8 cellular contexts compared by ENCODE assay signal in genomic region chr11:66467034-66467659, GRCh38. TPM values are rescaled to one million over a fixed set of nuclear protein-coding genes. Genes with fewer than 3 reads are reported as not detected.
A peak's percentile ranks its signal among the peaks of the same experiment; 100 is the strongest.
DNase-seq lines count a peak whose midpoint lies in the region; ATAC-seq, FAIRE-seq and TF ChIP-seq lines count a peak whose summit lies in the region.

No MANE protein-coding gene starts in this region.

- intact Hi-C loops in GM12878 (cut with micrococcal nuclease; ENCODE audit: unreplicated experiment), result no loop called here

- H4K20me1 ChIP-seq in GM12878 (ENCODE audit: control insufficient read depth, insufficient read depth) (no peaks in the 10 kb centered on the region), keratinocyte (ENCODE audit: control insufficient read depth, extremely low read depth, insufficient read depth, low read length) (no peaks in the 10 kb centered on the region)

- in situ Hi-C loops in GM12878 (cut with MboI), result no loop called here

- FAIRE-seq in GM12878 (lab: Jason Lieb, UNC), result no peak
- FAIRE-seq in keratinocyte (lab: Jason Lieb, UNC), result no peak

- peak in 2 of 3 experiments; percentile 28 to 40; a peak in 3 of 6 replicates for TF ChIP-seq CTCF in GM12878 (IDR thresholded peaks at IDR 0.05 in 2 of 3, conservative IDR thresholded peaks at IDR 0.05 in 1 of 3; ENCODE audit: control insufficient read depth in 2 of 3, extremely low read depth in 1 of 3, insufficient read depth in 1 of 3, low read depth in 3 of 3, low read length in 3 of 3)
- peak in 2 of 3 experiments; percentile 14 to 38 for TF ChIP-seq CTCF in keratinocyte (optimal IDR thresholded peaks at IDR 0.05 in 1 of 3, IDR thresholded peaks at IDR 0.05 in 1 of 3, conservative IDR thresholded peaks at IDR 0.05 in 1 of 3; ENCODE audit: extremely low read depth in 1 of 3, insufficient read depth in 2 of 3, low read length in 3 of 3)

- H3K9ac ChIP-seq in GM12878 (ENCODE audit: control insufficient read depth, insufficient read depth, low read length), result peak overlapping the region; percentile 46
- H3K9ac ChIP-seq in keratinocyte (ENCODE audit: control insufficient read depth, extremely low read depth, insufficient read depth, low read length), result peak overlapping the region; percentile 73

- H3K27ac ChIP-seq in GM12878 (ENCODE audit: control insufficient read depth, insufficient read depth) (no peak overlapping the region), keratinocyte (ENCODE audit: control insufficient read depth, insufficient read depth, low read length) (no peak overlapping the region)

- no peak for TF ChIP-seq RAD21 in GM12878 (IDR thresholded peaks at IDR 0.05; ENCODE audit: insufficient read depth, low read depth, low read length)

- H3K4me3 ChIP-seq in GM12878, result peak overlapping the region; percentile 69; the same call in 1 of the 2 replicates
- peak overlapping the region; percentile 52 to 83 (median 73) for H3K4me3 ChIP-seq in keratinocyte (ENCODE audit: control insufficient read depth in 2 of 3, extremely low read depth in 1 of 3, insufficient read depth in 2 of 3, low read depth in 1 of 3, low read length in 3 of 3)

- peak; percentile 39 for ATAC-seq in GM12878

- SMC1A ChIA-PET in GM12878 (lab: Charles Lee; ENCODE audit: uncharacterized antibody, unreplicated experiment), result interaction anchor here (1.0 kb wide), 1 partner anchor 211 kb away, joined by 6 read pairs; the partner anchor contains the start of gene RBM4B

- POLR2A ChIA-PET in GM12878 (lab: Charles Lee), result interaction anchor here (0.5 to 2.7 kb wide), 11 partner anchors 12 to 378 kb away, joined by 3 to 13 read pairs (median 4); partner anchors contain the start of genes ACTN3, DPP3, MRPL11 and RBM14

- H3K9me3 ChIP-seq in GM12878 (replicated peaks; ENCODE audit: control insufficient read depth, insufficient read depth, low read length) (no peaks in the 10 kb centered on the region; the same call in 2 of the 3 replicates), keratinocyte (ENCODE audit: control insufficient read depth, low read depth, low read length) (no peaks in the 10 kb centered on the region)

- TF ChIP-seq POLR2A in GM12878 (IDR thresholded peaks at IDR 0.05; ENCODE audit: low read depth, low read length), result no peak

- H2AFZ ChIP-seq in GM12878 (ENCODE audit: control insufficient read depth, low read depth, low read length), result peak overlapping the region; percentile 46
- H2AFZ ChIP-seq in keratinocyte (ENCODE audit: control insufficient read depth, low read length), result peak overlapping the region; percentile 30

- H3K27me3 ChIP-seq in GM12878 (replicated peaks in 1 of 2; ENCODE audit: control insufficient read depth in 2 of 2, insufficient read depth in 2 of 2, low read length in 1 of 2) (no peaks in the 10 kb centered on the region), keratinocyte (ENCODE audit: control insufficient read depth, extremely low read depth, insufficient read depth, low read length) (no peaks in the 10 kb centered on the region)

- CTCF ChIA-PET in GM12878 (lab: Yijun Ruan, JAX), result interaction anchor here (0.6 to 4.5 kb wide), 9 partner anchors 12 to 214 kb away, joined by 3 to 46 read pairs (median 3); partner anchors contain the start of genes DPP3, MRPL11 and RBM4B

- dilution Hi-C loops in keratinocyte (cut with MboI; ENCODE audit: extremely low pct_ligation_motif_present, low sequenced_read_pairs), result no loop called here

- no peaks in the 10 kb centered on the region for H3K79me2 ChIP-seq in GM12878 (ENCODE audit: control insufficient read depth, insufficient read depth, low read length)
- H3K79me2 ChIP-seq in keratinocyte (ENCODE audit: control insufficient read depth, insufficient read depth, low read length), result no peaks in the 10 kb centered on the region

- BruUV-seq in GM12878 (replicated peaks; lab: Mats Ljungman, UMichigan), result no TSS peak

- no peak for TF ChIP-seq EP300 in GM12878 (IDR thresholded peaks at IDR 0.05; ENCODE audit: borderline replicate concordance in 1 of 2, control insufficient read depth in 1 of 2, low read depth in 2 of 2, low read length in 2 of 2)

- H3K4me1 ChIP-seq in GM12878 (ENCODE audit: control insufficient read depth, insufficient read depth, low read length) (peaks cover 14% of the 10 kb centered on the region), keratinocyte (ENCODE audit: control insufficient read depth, extremely low read depth, insufficient read depth, low read length) (peaks cover 7% of the 10 kb centered on the region)

- RAD21 ChIA-PET in GM12878 (lab: Charles Lee; ENCODE audit: unreplicated experiment), result interaction anchor here (0.9 to 1.5 kb wide), 11 partner anchors 9 to 211 kb away, joined by 3 to 19 read pairs (median 6); partner anchors contain the start of genes ACTN3, DPP3, MRPL11 and RBM4B

- peak; percentile 60 for DNase-seq in activated CD4-positive, alpha-beta T cell treated with anti-CD3 and anti-CD28 coated beads for 48 hours
- DNase-seq in activated CD4-positive, alpha-beta T cell treated with anti-CD3 and anti-CD28 coated beads for 4 hours, result no peak
- DNase-seq in GOT3 (lab: John Stamatoyannopoulos, UW), result peak; percentile 67
- DNase-seq in NCI-H146 treated with DMSO at 0.1 percent for 48 hours (lab: John Stamatoyannopoulos, UW; ENCODE audit: unreplicated experiment), result peak; percentile 10
- no peak for DNase-seq in GM12878 (ENCODE audit: low read depth, low spot score)
- DNase-seq in keratinocyte (ENCODE audit: low read depth, low spot score), result no peak
- DNase-seq in stimulated activated CD4-positive, alpha-beta T cell treated with anti-CD3 and anti-CD28 coated beads, Interleukin-4, amount 100 ng/mL, for 48 hours (ENCODE audit: low read depth in 2 of 2), result peak; percentile 30 to 31
- DNase-seq in superior temporal gyrus (ENCODE audit: extremely low spot score), result no peak

- H3K36me3 ChIP-seq in GM12878 (ENCODE audit: control insufficient read depth in 2 of 2, insufficient read depth in 2 of 2, low read length in 1 of 2) (no peaks in the 10 kb centered on the region), keratinocyte (ENCODE audit: control insufficient read depth in 2 of 2, extremely low read depth in 1 of 2, insufficient read depth in 2 of 2, low read length in 2 of 2) (peaks cover 0 to 9% of the 10 kb centered on the region in 2 experiments)

- peak overlapping the region; percentile 66 for H3K4me2 ChIP-seq in GM12878 (ENCODE audit: control insufficient read depth, insufficient read depth)
- peak overlapping the region; percentile 90 for H3K4me2 ChIP-seq in keratinocyte (ENCODE audit: control insufficient read depth, extremely low read depth, insufficient read depth, low read depth, low read length)

- no peaks in the 10 kb centered on the region for H3K9me1 ChIP-seq in keratinocyte (ENCODE audit: control insufficient read depth, extremely low read depth, insufficient read depth, low read length)

- WGBS in GM12878 (ENCODE audit: insufficient coverage, insufficient replicate concordance, low lambda C conversion rate, missing lambda C conversion rate), result 5% methylated on average over 38 of the region's 72 CpGs

RNA-seq across cellular contexts. Expression of gene PELI3, which starts 0.4 kb away (rescaled TPM):
- 28.8 and 30.6 TPM in 2 replicates for total RNA-seq in GM12878 (2013; cell fraction: nucleolus; rRNA removed)
- total RNA-seq in GM12878 (2014; rRNA removed), result 0.98 and 1.1 TPM in 2 replicates
- total RNA-seq in GM12878 (2014; rRNA removed; fragmentation: Illumina TruSeq; extraction: Trizol), result 0.54 and 0.97 TPM in 2 replicates
- total RNA-seq in GM12878 (2021), result 1.5 and 1.8 TPM in 2 replicates
- 0.49 TPM for polyA plus RNA-seq in GM12878 (2011; ENCODE audit: low read depth)
- 0.66 and 1.0 TPM in 2 replicates for polyA plus RNA-seq in GM12878 (2011; rRNA removed)
- polyA plus RNA-seq in GM12878 (2011; cell fraction: cytosol; rRNA removed), result 1.4 and 1.7 TPM in 2 replicates
- polyA plus RNA-seq in GM12878 (2011; cell fraction: nucleus; rRNA removed), result 2.5 and 3.1 TPM in 2 replicates
- polyA plus RNA-seq in GM12878 (2012), result 1.6 and 1.7 TPM in 2 replicates
- polyA plus RNA-seq in GM12878 (2014; fragmentation: Illumina TruSeq; extraction: Trizol), result 0.21 and 0.29 TPM in 2 replicates
- polyA plus RNA-seq in GM12878 (2014; fragmentation: Nextera tagmentation; extraction: Ambion mirVana), result under 1 TPM; 0.14 to 0.20 TPM
- 0.86 and 1.1 TPM in 2 replicates for polyA plus RNA-seq in GM12878 (2014; rRNA removed)
- polyA plus RNA-seq in GM12878 (2016; fragmentation: Nextera tagmentation; extraction: Ambion mirVana), result under 1 TPM; 0.53 to 0.78 TPM
- 1.8 and 3.2 TPM in 2 replicates for polyA minus RNA-seq in GM12878 (2011; rRNA and poly(A)+ RNA removed)
- 0.52 and 0.80 TPM in 2 replicates for polyA minus RNA-seq in GM12878 (2011; cell fraction: cytosol; rRNA and poly(A)+ RNA removed)
- polyA minus RNA-seq in GM12878 (2011; cell fraction: nucleus; rRNA and poly(A)+ RNA removed), result 3.7 and 4.9 TPM in 2 replicates
- polyA plus RNA-seq in keratinocyte, result 2.1 to 3.2 TPM (median 2.8 TPM) in 3 replicates
- 0.54 TPM for polyA plus RNA-seq in keratinocyte (2011; ENCODE audit: low read depth)
- polyA plus RNA-seq in keratinocyte (2011; cell fraction: cytosol; rRNA removed), result 1.8 and 3.8 TPM in 2 replicates
- polyA plus RNA-seq in keratinocyte (2011; cell fraction: nucleus; rRNA removed), result 3.4 and 4.2 TPM in 2 replicates
- 2.3 and 4.7 TPM in 2 replicates for polyA plus RNA-seq in keratinocyte (2012; ENCODE audit: low replicate concordance)
- polyA minus RNA-seq in keratinocyte, result 7.0 to 13.1 TPM (median 7.2 TPM) in 3 replicates
- polyA minus RNA-seq in keratinocyte (2011; cell fraction: cytosol; rRNA and poly(A)+ RNA removed), result 5.2 TPM
- polyA minus RNA-seq in keratinocyte (2011; cell fraction: nucleus; rRNA and poly(A)+ RNA removed), result 4.2 and 4.5 TPM in 2 replicates

RNA-seq across cellular contexts. Expression of gene DPP3, which starts 13.1 kb away (rescaled TPM):
- 39.3 and 49.1 TPM in 2 replicates for total RNA-seq in GM12878 (2013; cell fraction: nucleolus; rRNA removed)
- total RNA-seq in GM12878 (2014; rRNA removed), result 114 and 117 TPM in 2 replicates
- 44.6 and 47.9 TPM in 2 replicates for total RNA-seq in GM12878 (2014; rRNA removed; fragmentation: Illumina TruSeq; extraction: Trizol)
- total RNA-seq in GM12878 (2021), result 86.4 and 102 TPM in 2 replicates
- 14.1 TPM for polyA plus RNA-seq in GM12878 (2011; ENCODE audit: low read depth)
- 34.9 and 73.1 TPM in 2 replicates for polyA plus RNA-seq in GM12878 (2011; rRNA removed)
- 68.1 and 103 TPM in 2 replicates for polyA plus RNA-seq in GM12878 (2011; cell fraction: cytosol; rRNA removed)
- 162 and 230 TPM in 2 replicates for polyA plus RNA-seq in GM12878 (2011; cell fraction: nucleus; rRNA removed)
- polyA plus RNA-seq in GM12878 (2012), result 37.5 and 47.0 TPM in 2 replicates
- polyA plus RNA-seq in GM12878 (2014; fragmentation: Illumina TruSeq; extraction: Trizol), result 33.5 and 51.2 TPM in 2 replicates
- polyA plus RNA-seq in GM12878 (2014; fragmentation: Nextera tagmentation; extraction: Ambion mirVana), result 1 to 10 TPM; 6.0 to 6.3 TPM
- polyA plus RNA-seq in GM12878 (2014; rRNA removed), result 79.7 and 83.1 TPM in 2 replicates
- polyA plus RNA-seq in GM12878 (2016; fragmentation: Nextera tagmentation; extraction: Ambion mirVana), result 10 to 100 TPM; 85.6 to 95.7 TPM
- 107 and 194 TPM in 2 replicates for polyA minus RNA-seq in GM12878 (2011; rRNA and poly(A)+ RNA removed)
- 88.1 and 98.5 TPM in 2 replicates for polyA minus RNA-seq in GM12878 (2011; cell fraction: cytosol; rRNA and poly(A)+ RNA removed)
- polyA minus RNA-seq in GM12878 (2011; cell fraction: nucleus; rRNA and poly(A)+ RNA removed), result 75.1 and 117 TPM in 2 replicates
- 57.9 to 75.1 TPM (median 64.5 TPM) in 3 replicates for polyA plus RNA-seq in keratinocyte
- polyA plus RNA-seq in keratinocyte (2011; ENCODE audit: low read depth), result 59.0 TPM
- polyA plus RNA-seq in keratinocyte (2011; cell fraction: cytosol; rRNA removed), result 53.7 and 69.8 TPM in 2 replicates
- 90.6 and 102 TPM in 2 replicates for polyA plus RNA-seq in keratinocyte (2011; cell fraction: nucleus; rRNA removed)
- 27.0 and 82.3 TPM in 2 replicates for polyA plus RNA-seq in keratinocyte (2012; ENCODE audit: low replicate concordance)
- 94.3 to 165 TPM (median 114 TPM) in 3 replicates for polyA minus RNA-seq in keratinocyte
- polyA minus RNA-seq in keratinocyte (2011; cell fraction: cytosol; rRNA and poly(A)+ RNA removed), result 117 TPM
- polyA minus RNA-seq in keratinocyte (2011; cell fraction: nucleus; rRNA and poly(A)+ RNA removed), result 59.6 and 76.9 TPM in 2 replicates

RNA-seq across cellular contexts. Expression of gene MRPL11, which starts 28.5 kb away (rescaled TPM):
- total RNA-seq in GM12878 (2013; cell fraction: nucleolus; rRNA removed), result 7.5 and 9.0 TPM in 2 replicates
- total RNA-seq in GM12878 (2014; rRNA removed) (109 and 114 TPM in 2 replicates), GM12878 (2014; rRNA removed; fragmentation: Illumina TruSeq; extraction: Trizol) (62.0 and 76.2 TPM in 2 replicates), GM12878 (2021) (110 and 115 TPM in 2 replicates)
- polyA plus RNA-seq in GM12878 (2011; ENCODE audit: low read depth), result 76.1 TPM
- polyA plus RNA-seq in GM12878 (2011; rRNA removed) (95.8 and 108 TPM in 2 replicates), GM12878 (2014; fragmentation: Illumina TruSeq; extraction: Trizol) (61.9 and 87.0 TPM in 2 replicates), GM12878 (2014; fragmentation: Nextera tagmentation; extraction: Ambion mirVana) (10 to 100 TPM; 43.5 to 80.9 TPM), GM12878 (2014; rRNA removed) (161 and 178 TPM in 2 replicates), GM12878 (2016; fragmentation: Nextera tagmentation; extraction: Ambion mirVana) (100 to 1,000 TPM; 242 to 248 TPM), keratinocyte (31.1 to 51.7 TPM (median 43.9 TPM) in 3 replicates)
- 114 and 125 TPM in 2 replicates for polyA plus RNA-seq in GM12878 (2011; cell fraction: cytosol; rRNA removed)
- polyA plus RNA-seq in GM12878 (2011; cell fraction: nucleus; rRNA removed), result 57.9 and 60.2 TPM in 2 replicates
- 79.6 and 82.2 TPM in 2 replicates for polyA plus RNA-seq in GM12878 (2012)
- polyA minus RNA-seq in GM12878 (2011; rRNA and poly(A)+ RNA removed), result 30.4 and 48.3 TPM in 2 replicates
- 11.4 and 15.9 TPM in 2 replicates for polyA minus RNA-seq in GM12878 (2011; cell fraction: cytosol; rRNA and poly(A)+ RNA removed)
- polyA minus RNA-seq in GM12878 (2011; cell fraction: nucleus; rRNA and poly(A)+ RNA removed), result 3.3 and 3.5 TPM in 2 replicates
- polyA plus RNA-seq in keratinocyte (2011; ENCODE audit: low read depth), result 7.8 TPM
- polyA plus RNA-seq in keratinocyte (2011; cell fraction: cytosol; rRNA removed), result 36.9 and 38.3 TPM in 2 replicates
- 14.0 and 14.1 TPM in 2 replicates for polyA plus RNA-seq in keratinocyte (2011; cell fraction: nucleus; rRNA removed)
- 29.4 and 50.1 TPM in 2 replicates for polyA plus RNA-seq in keratinocyte (2012; ENCODE audit: low replicate concordance)
- polyA minus RNA-seq in keratinocyte, result 11.1 to 34.4 TPM (median 13.7 TPM) in 3 replicates
- polyA minus RNA-seq in keratinocyte (2011; cell fraction: cytosol; rRNA and poly(A)+ RNA removed), result 16.1 TPM
- 2.5 and 3.3 TPM in 2 replicates for polyA minus RNA-seq in keratinocyte (2011; cell fraction: nucleus; rRNA and poly(A)+ RNA removed)

RNA-seq across cellular contexts. Expression of gene BBS1, which starts 43.3 kb away (rescaled TPM):
- 122 and 129 TPM in 2 replicates for total RNA-seq in GM12878 (2013; cell fraction: nucleolus; rRNA removed)
- 9.0 and 10.7 TPM in 2 replicates for total RNA-seq in GM12878 (2014; rRNA removed)
- 6.5 TPM in 2 replicates for total RNA-seq in GM12878 (2014; rRNA removed; fragmentation: Illumina TruSeq; extraction: Trizol)
- total RNA-seq in GM12878 (2021), result 9.9 and 13.1 TPM in 2 replicates
- polyA plus RNA-seq in GM12878 (2011; ENCODE audit: low read depth), result 7.0 TPM
- 9.1 and 12.1 TPM in 2 replicates for polyA plus RNA-seq in GM12878 (2011; rRNA removed)
- 14.0 and 15.0 TPM in 2 replicates for polyA plus RNA-seq in GM12878 (2011; cell fraction: cytosol; rRNA removed)
- polyA plus RNA-seq in GM12878 (2011; cell fraction: nucleus; rRNA removed), result 48.4 and 50.1 TPM in 2 replicates
- 8.3 and 10.4 TPM in 2 replicates for polyA plus RNA-seq in GM12878 (2012)
- polyA plus RNA-seq in GM12878 (2014; fragmentation: Illumina TruSeq; extraction: Trizol), result 7.0 and 9.0 TPM in 2 replicates
- polyA plus RNA-seq in GM12878 (2014; fragmentation: Nextera tagmentation; extraction: Ambion mirVana), result 1 to 10 TPM; 2.5 to 3.1 TPM
- polyA plus RNA-seq in GM12878 (2014; rRNA removed), result 12.9 and 14.7 TPM in 2 replicates
- 1 to 10 TPM; 6.7 to 8.3 TPM for polyA plus RNA-seq in GM12878 (2016; fragmentation: Nextera tagmentation; extraction: Ambion mirVana)
- 15.5 and 21.1 TPM in 2 replicates for polyA minus RNA-seq in GM12878 (2011; rRNA and poly(A)+ RNA removed)
- 5.2 and 7.0 TPM in 2 replicates for polyA minus RNA-seq in GM12878 (2011; cell fraction: cytosol; rRNA and poly(A)+ RNA removed)
- polyA minus RNA-seq in GM12878 (2011; cell fraction: nucleus; rRNA and poly(A)+ RNA removed), result 20.2 and 27.0 TPM in 2 replicates
- 11.7 to 14.6 TPM (median 14.6 TPM) in 3 replicates for polyA plus RNA-seq in keratinocyte
- polyA plus RNA-seq in keratinocyte (2011; ENCODE audit: low read depth), result 6.0 TPM
- 12.0 and 13.5 TPM in 2 replicates for polyA plus RNA-seq in keratinocyte (2011; cell fraction: cytosol; rRNA removed)
- polyA plus RNA-seq in keratinocyte (2011; cell fraction: nucleus; rRNA removed), result 36.9 and 41.1 TPM in 2 replicates
- 6.1 and 9.8 TPM in 2 replicates for polyA plus RNA-seq in keratinocyte (2012; ENCODE audit: low replicate concordance)
- polyA minus RNA-seq in keratinocyte, result 20.4 to 25.4 TPM (median 20.4 TPM) in 3 replicates
- polyA minus RNA-seq in keratinocyte (2011; cell fraction: cytosol; rRNA and poly(A)+ RNA removed), result 13.4 TPM
- polyA minus RNA-seq in keratinocyte (2011; cell fraction: nucleus; rRNA and poly(A)+ RNA removed), result 13.9 and 27.4 TPM in 2 replicates

RNA-seq across cellular contexts. Expression of gene NPAS4, which starts 46.3 kb away (rescaled TPM):
- total RNA-seq in GM12878 (2013; cell fraction: nucleolus; rRNA removed), result not detected in 2 replicates
- total RNA-seq in GM12878 (2014; rRNA removed) (0.06 TPM in 1 of 2 replicates, not detected in the other), GM12878 (2014; rRNA removed; fragmentation: Illumina TruSeq; extraction: Trizol) (not detected in 2 replicates), GM12878 (2021) (not detected in 2 replicates)
- polyA plus RNA-seq in GM12878 (2011; ENCODE audit: low read depth), result not detected
- polyA plus RNA-seq in GM12878 (2011; rRNA removed) (0.03 TPM in 1 of 2 replicates, not detected in the other), GM12878 (2014; fragmentation: Illumina TruSeq; extraction: Trizol) (not detected in 2 replicates), GM12878 (2014; fragmentation: Nextera tagmentation; extraction: Ambion mirVana) (not detected), GM12878 (2014; rRNA removed) (0.14 and 0.18 TPM in 2 replicates), GM12878 (2016; fragmentation: Nextera tagmentation; extraction: Ambion mirVana) (not detected), keratinocyte (0.03 TPM in 1 of 3 replicates, not detected in the others)
- not detected in 2 replicates for polyA plus RNA-seq in GM12878 (2011; cell fraction: cytosol; rRNA removed)
- 0.04 and 0.06 TPM in 2 replicates for polyA plus RNA-seq in GM12878 (2011; cell fraction: nucleus; rRNA removed)
- polyA plus RNA-seq in GM12878 (2012), result 0.04 and 0.18 TPM in 2 replicates
- not detected in 2 replicates for polyA minus RNA-seq in GM12878 (2011; rRNA and poly(A)+ RNA removed)
- not detected in 2 replicates for polyA minus RNA-seq in GM12878 (2011; cell fraction: cytosol; rRNA and poly(A)+ RNA removed)
- polyA minus RNA-seq in GM12878 (2011; cell fraction: nucleus; rRNA and poly(A)+ RNA removed), result not detected in 2 replicates
- polyA plus RNA-seq in keratinocyte (2011; ENCODE audit: low read depth), result not detected
- not detected in 2 replicates for polyA plus RNA-seq in keratinocyte (2011; cell fraction: cytosol; rRNA removed)
- 0.19 TPM in 1 of 2 replicates, not detected in the other for polyA plus RNA-seq in keratinocyte (2011; cell fraction: nucleus; rRNA removed)
- not detected in 2 replicates for polyA plus RNA-seq in keratinocyte (2012; ENCODE audit: low replicate concordance)
- polyA minus RNA-seq in keratinocyte, result 0.10 TPM in 1 of 3 replicates, not detected in the others
- polyA minus RNA-seq in keratinocyte (2011; cell fraction: cytosol; rRNA and poly(A)+ RNA removed), result not detected
- not detected in 2 replicates for polyA minus RNA-seq in keratinocyte (2011; cell fraction: nucleus; rRNA and poly(A)+ RNA removed)

Comparison
In these comparisons a context has a peak if more than half of its experiments do, and no peak if none do; other contexts are left out.
1. DNase-seq: peak in activated CD4-positive, alpha-beta T cell treated with anti-CD3 and anti-CD28 coated beads for 48 hours (single experiment), GOT3 (single experiment), NCI-H146 treated with DMSO at 0.1 percent for 48 hours (single experiment) and stimulated activated CD4-positive, alpha-beta T cell treated with anti-CD3 and anti-CD28 coated beads, Interleukin-4, amount 100 ng/mL, for 48 hours (2 of 2); none in activated CD4-positive, alpha-beta T cell treated with anti-CD3 and anti-CD28 coated beads for 4 hours (0 of 2), GM12878 (single experiment), keratinocyte (single experiment) and superior temporal gyrus (single experiment).